ENCODE assay signal across 2 cellular contexts in genomic region chr12:4707306-4707705, GRCh38.
A peak's percentile ranks its signal among the peaks of the same experiment; 100 is the strongest.
TF ChIP-seq lines count a peak whose summit lies in the region.

No MANE protein-coding gene starts in this region.

TF ChIP-seq in WTC11, 78 proteins besides CTCF, POLR2A, EP300 and RAD21:
- TF ChIP-seq FOXK1 (CRISPR knock-in tag; IDR thresholded peaks at IDR 0.05) = no peak
- TF ChIP-seq ZMAT4 (CRISPR knock-in tag; IDR thresholded peaks at IDR 0.05) = no peak
- no peak for TF ChIP-seq SP1 (CRISPR knock-in tag; conservative IDR thresholded peaks at IDR 0.05)
- TF ChIP-seq ELF4 (CRISPR knock-in tag; IDR thresholded peaks at IDR 0.05; ENCODE audit: low read depth) = no peak
- no peak for TF ChIP-seq TCF7 (CRISPR knock-in tag; IDR thresholded peaks at IDR 0.05; ENCODE audit: low read depth)
- TF ChIP-seq RORB (CRISPR knock-in tag; IDR thresholded peaks at IDR 0.05) = no peak
- no peak for TF ChIP-seq SMAD3 (CRISPR knock-in tag; IDR thresholded peaks at IDR 0.05; ENCODE audit: borderline replicate concordance)
- no peak for TF ChIP-seq TEAD4 (CRISPR knock-in tag; IDR thresholded peaks at IDR 0.05)
- TF ChIP-seq NFATC4 (CRISPR knock-in tag; IDR thresholded peaks at IDR 0.05) = no peak
- no peak for TF ChIP-seq NR2C2 (CRISPR knock-in tag; IDR thresholded peaks at IDR 0.05)
- no peak for TF ChIP-seq EMX1 (CRISPR knock-in tag; IDR thresholded peaks at IDR 0.05)
- no peak for TF ChIP-seq ZNF121 (CRISPR knock-in tag; IDR thresholded peaks at IDR 0.05)

TF ChIP-seq in HepG2, 621 proteins besides CTCF, POLR2A, EP300 and RAD21:
- 0 out of 2 replicates have a peak, but pooled peaks have one; percentile 45 for TF ChIP-seq ARID3A (IDR thresholded peaks at IDR 0.05; ENCODE audit: low read depth, low read length)
- peak; percentile 90 for TF ChIP-seq KAT2B (IDR thresholded peaks at IDR 0.05; ENCODE audit: borderline replicate concordance, low read depth, low read length)
- 0 out of 2 replicates have a peak, but pooled peaks have one; percentile 26 for TF ChIP-seq PAXIP1 (CRISPR knock-in tag; conservative IDR thresholded peaks at IDR 0.05)
- no peak for TF ChIP-seq TBL1XR1 (IDR thresholded peaks at IDR 0.05; ENCODE audit: borderline replicate concordance, low read length, partially characterized antibody)
- TF ChIP-seq AHDC1 (CRISPR knock-in tag; IDR thresholded peaks at IDR 0.05; ENCODE audit: borderline replicate concordance) = peak; percentile 71; the same call in 1 of the 2 replicates
- TF ChIP-seq ARID5B (CRISPR knock-in tag; IDR thresholded peaks at IDR 0.05) = 0 out of 2 replicates have a peak, but pooled peaks have one; percentile 15
- no peak for TF ChIP-seq FOXP1 (IDR thresholded peaks at IDR 0.05)
- peak; percentile 30; the same call in 1 of the 2 replicates for TF ChIP-seq FOXP1 (CRISPR knock-in tag; IDR thresholded peaks at IDR 0.05)
- TF ChIP-seq FOXA1 (IDR thresholded peaks at IDR 0.05) = peak; percentile 95
- no peak for TF ChIP-seq FOXA1 (CRISPR knock-in tag; IDR thresholded peaks at IDR 0.05)
- TF ChIP-seq ONECUT2 (CRISPR knock-in tag; IDR thresholded peaks at IDR 0.05) = peak; percentile 64
- TF ChIP-seq GATAD2A (CRISPR knock-in tag; IDR thresholded peaks at IDR 0.05) = peak; percentile 44; the same call in 1 of the 2 replicates
- no peak for TF ChIP-seq RXRB (CRISPR knock-in tag; IDR thresholded peaks at IDR 0.05; ENCODE audit: borderline replicate concordance)
- TF ChIP-seq ZNF512 (CRISPR knock-in tag; IDR thresholded peaks at IDR 0.05) = no peak
- peak; percentile 82 for TF ChIP-seq BCL6 (CRISPR knock-in tag; IDR thresholded peaks at IDR 0.05)
- TF ChIP-seq ZFP36L2 (CRISPR knock-in tag; IDR thresholded peaks at IDR 0.05) = no peak
- peak; percentile 90 for TF ChIP-seq FOXA3 (CRISPR knock-in tag; IDR thresholded peaks at IDR 0.05)
